8 cellular contexts compared by ENCODE assay signal in the genomic region with DNA sequence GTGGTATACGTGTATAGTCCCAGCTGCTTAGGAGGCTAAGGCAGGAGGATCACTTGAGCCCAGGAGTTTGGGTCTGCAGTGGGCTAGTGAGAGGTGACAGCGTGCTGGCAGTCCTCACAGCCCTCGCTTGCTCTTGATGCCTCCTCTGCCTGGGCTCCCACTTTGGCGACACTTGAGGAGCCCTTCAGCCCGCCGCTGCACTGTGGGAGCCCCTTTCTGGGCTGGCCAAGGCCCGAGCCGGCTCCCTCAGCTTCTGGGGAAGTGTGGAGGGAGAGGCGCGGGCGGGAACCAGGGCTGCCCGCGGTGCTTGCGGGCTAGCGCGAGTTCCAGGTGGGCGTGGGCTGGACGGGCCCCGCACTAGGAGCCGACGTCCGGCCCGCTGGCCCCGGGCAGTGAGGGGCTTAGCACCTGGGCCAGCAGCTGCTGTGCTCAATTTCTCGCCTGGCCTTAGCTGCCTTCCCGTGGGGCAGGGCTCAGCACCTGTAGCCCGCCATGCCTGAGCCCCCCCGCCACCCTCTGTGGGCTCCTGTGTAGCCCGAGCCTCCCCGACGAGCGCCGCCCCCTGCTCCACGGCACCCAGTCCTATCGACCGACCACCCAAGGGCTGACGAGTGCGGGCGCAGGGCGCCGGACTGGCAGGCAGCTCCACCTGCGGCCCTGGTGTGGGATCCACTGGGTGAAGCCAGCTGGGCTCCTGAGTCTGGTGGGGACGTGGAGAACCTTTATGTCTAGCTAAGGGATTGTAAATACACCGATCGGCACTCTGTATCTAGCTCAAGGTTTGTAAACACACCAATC. TPM values are rescaled to one million over a fixed set of nuclear protein-coding genes. Genes with fewer than 3 reads are reported as not detected.
A peak's percentile ranks its signal among the peaks of the same experiment; 100 is the strongest.
DNase-seq lines count a peak whose midpoint lies in the region; ATAC-seq and TF ChIP-seq lines count a peak whose summit lies in the region.
"Not testable (repeated sequence)": the region's sequence is repeated elsewhere in the genome, so short reads cannot be mapped to it uniquely, and the experiment has no call there.

No MANE protein-coding gene starts in this region.

- H3K36me3 Mint-ChIP-seq in Caco-2 (ENCODE audit: insufficient read depth, unreplicated experiment) (peaks cover 93% of the 10 kb centered on the region), type B pancreatic cell (peaks cover 17% of the 10 kb centered on the region)
- H3K36me3 Mint-ChIP-seq in activated CD4-positive, alpha-beta T cell treated with anti-CD3 and anti-CD28 coated beads, Interleukin-2, amount 10 ng/mL, durations not matched to agents 24 days and 14 days (ENCODE audit: low read depth); activated T-helper 2 cell treated with anti-CD3 and anti-CD28 coated beads, Interferon-gamma antibody, Interleukin-2, Interleukin-4, amounts not matched to agents 10 μg/mL and 5 μg/mL and 100 μg/mL, durations not matched to agents 14 hours and 24 hours and 36 hours (ENCODE audit: low read depth); activated naive CD8-positive, alpha-beta T cell treated with anti-CD3 and anti-CD28 coated beads, Interleukin-2, amount 50 U/mL, for 24 hours (ENCODE audit: low read depth); naive thymus-derived CD4-positive, alpha-beta T cell: not testable (repeated sequence)

- POLR2A ChIA-PET in Caco-2 (lab: Charles Lee) = interaction anchor here (1.9 kb wide), 1 partner anchor 12 kb away, joined by 6 read pairs; no protein-coding TSS in a partner anchor
- POLR2A ChIA-PET in naive thymus-derived CD4-positive, alpha-beta T cell (lab: Charles Lee) = not testable (repeated sequence)

- H3K9me2 ChIP-seq in Loucy (replicated peaks; ENCODE audit: low read depth, low read length) = not testable (repeated sequence)

- H3K27ac Mint-ChIP-seq in Caco-2 (ENCODE audit: unreplicated experiment) (peak overlapping the region; percentile 71), type B pancreatic cell (peak overlapping the region; percentile 62)
- H3K27ac Mint-ChIP-seq in activated CD4-positive, alpha-beta T cell treated with anti-CD3 and anti-CD28 coated beads, Interleukin-2, amount 10 ng/mL, durations not matched to agents 24 days and 14 days = peak overlapping the region; percentile 88
- H3K27ac Mint-ChIP-seq in activated T-helper 2 cell treated with anti-CD3 and anti-CD28 coated beads, Interferon-gamma antibody, Interleukin-2, Interleukin-4, amounts not matched to agents 10 μg/mL and 5 μg/mL and 100 μg/mL, durations not matched to agents 14 hours and 24 hours and 36 hours = peak overlapping the region; percentile 39
- peak overlapping the region; percentile 52 for H3K27ac Mint-ChIP-seq in activated naive CD8-positive, alpha-beta T cell treated with anti-CD3 and anti-CD28 coated beads, Interleukin-2, amount 50 U/mL, for 24 hours
- peak overlapping the region in 6 of 9 donors; percentile 62 to 92 (median 86) for H3K27ac Mint-ChIP-seq in naive thymus-derived CD4-positive, alpha-beta T cell

- H3K79me2 ChIP-seq in Loucy (ENCODE audit: insufficient read depth, low read length) = not testable (repeated sequence)

- H3K27me3 Mint-ChIP-seq in Caco-2 (ENCODE audit: insufficient read depth, unreplicated experiment); activated CD4-positive, alpha-beta T cell treated with anti-CD3 and anti-CD28 coated beads, Interleukin-2, amount 10 ng/mL, durations not matched to agents 24 days and 14 days; activated T-helper 2 cell treated with anti-CD3 and anti-CD28 coated beads, Interferon-gamma antibody, Interleukin-2, Interleukin-4, amounts not matched to agents 10 μg/mL and 5 μg/mL and 100 μg/mL, durations not matched to agents 14 hours and 24 hours and 36 hours (ENCODE audit: low read depth); activated naive CD8-positive, alpha-beta T cell treated with anti-CD3 and anti-CD28 coated beads, Interleukin-2, amount 50 U/mL, for 24 hours; naive thymus-derived CD4-positive, alpha-beta T cell; type B pancreatic cell: not testable (repeated sequence)

- H3K4me1 Mint-ChIP-seq in Caco-2 (ENCODE audit: low read depth, unreplicated experiment) (peaks cover 34% of the 10 kb centered on the region), type B pancreatic cell (ENCODE audit: unreplicated experiment) (peaks cover 18% of the 10 kb centered on the region)
- H3K4me1 Mint-ChIP-seq in activated CD4-positive, alpha-beta T cell treated with anti-CD3 and anti-CD28 coated beads, Interleukin-2, amount 10 ng/mL, durations not matched to agents 24 days and 14 days; activated T-helper 2 cell treated with anti-CD3 and anti-CD28 coated beads, Interferon-gamma antibody, Interleukin-2, Interleukin-4, amounts not matched to agents 10 μg/mL and 5 μg/mL and 100 μg/mL, durations not matched to agents 14 hours and 24 hours and 36 hours (ENCODE audit: low read depth); activated naive CD8-positive, alpha-beta T cell treated with anti-CD3 and anti-CD28 coated beads, Interleukin-2, amount 50 U/mL, for 24 hours: not testable (repeated sequence)
- H3K4me1 Mint-ChIP-seq in naive thymus-derived CD4-positive, alpha-beta T cell = peaks cover 7 to 15% (median 9%) of the 10 kb centered on the region in 7 donors

- not testable (repeated sequence) for H3F3A ChIP-seq in Loucy (ENCODE audit: low read depth)

- peak overlapping the region; percentile 74 for H3K4me2 ChIP-seq in BLaER1
- peak overlapping the region; percentile 72 for H3K4me2 ChIP-seq in Loucy (ENCODE audit: low read depth, low read length, poor library complexity, severe bottlenecking)

- ATAC-seq in activated naive CD8-positive, alpha-beta T cell treated with anti-CD3 and anti-CD28 coated beads, Interleukin-2, amount 50 U/mL, for 24 hours; naive thymus-derived CD4-positive, alpha-beta T cell: not testable (repeated sequence)

- not testable (repeated sequence) for H3K9me3 ChIP-seq in BLaER1; Caco-2; Loucy (ENCODE audit: insufficient read depth, low read depth, low read length); naive thymus-derived CD4-positive, alpha-beta T cell (ENCODE audit: control insufficient read depth in 2 of 3, low read length in 3 of 3)

- not testable (repeated sequence) for H3K27ac ChIP-seq in BLaER1; naive thymus-derived CD4-positive, alpha-beta T cell (ENCODE audit: low read depth, low read length)

- peaks cover 44% of the 10 kb centered on the region for H4K20me1 ChIP-seq in BLaER1
- H4K20me1 ChIP-seq in Loucy (ENCODE audit: insufficient read depth, low read length, poor library complexity, severe bottlenecking) = not testable (repeated sequence)

- H3K4me1 ChIP-seq in BLaER1 (peaks cover 30% of the 10 kb centered on the region), Caco-2 (peaks cover 38% of the 10 kb centered on the region)
- H3K4me1 ChIP-seq in Loucy (ENCODE audit: insufficient read depth, low read length, poor library complexity, severe bottlenecking); naive thymus-derived CD4-positive, alpha-beta T cell (ENCODE audit: control insufficient read depth in 2 of 2, insufficient read depth in 2 of 2, low read length in 2 of 2): not testable (repeated sequence)

- not testable (repeated sequence) for DNase-seq in Caco-2; activated CD4-positive, alpha-beta T cell treated with anti-CD3 and anti-CD28 coated beads, Interleukin-2, amount 10 ng/mL, durations not matched to agents 24 days and 14 days; activated T-helper 2 cell treated with anti-CD3 and anti-CD28 coated beads, Interferon-gamma antibody, Interleukin-2, Interleukin-4, amounts not matched to agents 10 μg/mL and 5 μg/mL and 100 μg/mL, durations not matched to agents 14 hours and 24 hours and 36 hours (ENCODE audit: low spot score); activated naive CD8-positive, alpha-beta T cell treated with anti-CD3 and anti-CD28 coated beads, Interleukin-2, amount 50 U/mL, for 24 hours; naive thymus-derived CD4-positive, alpha-beta T cell; type B pancreatic cell (ENCODE audit: extremely low spot score, unreplicated experiment)

- H3K36me3 ChIP-seq in BLaER1; Caco-2 (ENCODE audit: control insufficient read depth, insufficient read depth, low read length); Loucy (ENCODE audit: insufficient read depth, low read length); naive thymus-derived CD4-positive, alpha-beta T cell (ENCODE audit: control insufficient read depth in 2 of 3, insufficient read depth in 3 of 3, low read length in 3 of 3): not testable (repeated sequence)

- H3K9me3 Mint-ChIP-seq in Caco-2 (ENCODE audit: unreplicated experiment); activated CD4-positive, alpha-beta T cell treated with anti-CD3 and anti-CD28 coated beads, Interleukin-2, amount 10 ng/mL, durations not matched to agents 24 days and 14 days; activated T-helper 2 cell treated with anti-CD3 and anti-CD28 coated beads, Interferon-gamma antibody, Interleukin-2, Interleukin-4, amounts not matched to agents 10 μg/mL and 5 μg/mL and 100 μg/mL, durations not matched to agents 14 hours and 24 hours and 36 hours; activated naive CD8-positive, alpha-beta T cell treated with anti-CD3 and anti-CD28 coated beads, Interleukin-2, amount 50 U/mL, for 24 hours; naive thymus-derived CD4-positive, alpha-beta T cell; type B pancreatic cell: not testable (repeated sequence)

- BruUV-seq in Caco-2 (replicated peaks; lab: Mats Ljungman, UMichigan) = not testable (repeated sequence)

- TF ChIP-seq CTCF in Caco-2 (IDR thresholded peaks at IDR 0.05; ENCODE audit: insufficient read depth in 1 of 2, low read depth in 1 of 2, low read length in 1 of 2, severe bottlenecking in 1 of 2, unreplicated experiment in 1 of 2); Loucy (conservative IDR thresholded peaks at IDR 0.05; ENCODE audit: low read length); type B pancreatic cell (conservative IDR thresholded peaks at IDR 0.05): not testable (repeated sequence)

- H3K27me3 ChIP-seq in BLaER1 = peaks cover 16% of the 10 kb centered on the region; the same call in 1 of the 2 replicates
- not testable (repeated sequence) for H3K27me3 ChIP-seq in Caco-2 (replicated peaks; ENCODE audit: control insufficient read depth, insufficient read depth, low read length); Loucy (ENCODE audit: insufficient read depth, low read length, poor library complexity, severe bottlenecking); naive thymus-derived CD4-positive, alpha-beta T cell (ENCODE audit: control insufficient read depth in 2 of 2, insufficient read depth in 2 of 2, low read length in 2 of 2)

- not testable (repeated sequence) for H2AFZ ChIP-seq in Loucy (ENCODE audit: low read length)

- intact Hi-C loops in Caco-2 (cut with micrococcal nuclease; ENCODE audit: unreplicated experiment); activated CD4-positive, alpha-beta T cell treated with anti-CD3 and anti-CD28 coated beads, Interleukin-2, amount 10 ng/mL, durations not matched to agents 24 days and 14 days (cut with micrococcal nuclease); activated T-helper 2 cell treated with anti-CD3 and anti-CD28 coated beads, Interferon-gamma antibody, Interleukin-2, Interleukin-4, amounts not matched to agents 10 μg/mL and 5 μg/mL and 100 μg/mL, durations not matched to agents 14 hours and 24 hours and 36 hours (cut with micrococcal nuclease); naive thymus-derived CD4-positive, alpha-beta T cell (cut with micrococcal nuclease): not testable (repeated sequence)

- H3K9ac ChIP-seq in BLaER1; Loucy (ENCODE audit: low read depth, low read length, poor library complexity, severe bottlenecking): not testable (repeated sequence)

- CTCF ChIA-PET in Caco-2 (lab: Charles Lee); naive thymus-derived CD4-positive, alpha-beta T cell (lab: Charles Lee): not testable (repeated sequence)

- H3K4me3 ChIP-seq in BLaER1; Caco-2 (ENCODE audit: low read depth, low read length); Loucy (ENCODE audit: low read length, poor library complexity, severe bottlenecking); naive thymus-derived CD4-positive, alpha-beta T cell (ENCODE audit: low read length): not testable (repeated sequence)

- not testable (repeated sequence) for H3K4me3 Mint-ChIP-seq in Caco-2 (ENCODE audit: unreplicated experiment); activated CD4-positive, alpha-beta T cell treated with anti-CD3 and anti-CD28 coated beads, Interleukin-2, amount 10 ng/mL, durations not matched to agents 24 days and 14 days; activated T-helper 2 cell treated with anti-CD3 and anti-CD28 coated beads, Interferon-gamma antibody, Interleukin-2, Interleukin-4, amounts not matched to agents 10 μg/mL and 5 μg/mL and 100 μg/mL, durations not matched to agents 14 hours and 24 hours and 36 hours (ENCODE audit: low read depth); activated naive CD8-positive, alpha-beta T cell treated with anti-CD3 and anti-CD28 coated beads, Interleukin-2, amount 50 U/mL, for 24 hours; type B pancreatic cell
- H3K4me3 Mint-ChIP-seq in naive thymus-derived CD4-positive, alpha-beta T cell = peak overlapping the region in 3 of 10 donors; percentile 84 to 92 (median 87)

RNA-seq across cellular contexts. Expression of a gene that starts 28.1 kb away (rescaled TPM):
- total RNA-seq in Caco-2 (2022) (69.5 and 78.5 TPM in 2 replicates), type B pancreatic cell (ENCODE audit: low replicate concordance) (31.6 and 81.6 TPM in 2 replicates)
- total RNA-seq in activated CD4-positive, alpha-beta T cell treated with anti-CD3 and anti-CD28 coated beads, Interleukin-2, amount 10 ng/mL, durations not matched to agents 24 days and 14 days = 2.8 and 6.2 TPM in 2 replicates
- 3.5 and 5.0 TPM in 2 replicates for total RNA-seq in activated T-helper 2 cell treated with anti-CD3 and anti-CD28 coated beads, Interferon-gamma antibody, Interleukin-2, Interleukin-4, amounts not matched to agents 10 μg/mL and 5 μg/mL and 100 μg/mL, durations not matched to agents 14 hours and 24 hours and 36 hours
- under 1 TPM in 3 of 5 experiments, not detected in 2; 0.16 to 0.58 (median 0.34) TPM for total RNA-seq in naive thymus-derived CD4-positive, alpha-beta T cell
- polyA plus RNA-seq in naive thymus-derived CD4-positive, alpha-beta T cell = 1 to 10 TPM in 1 of 2 donors, under 1 TPM in 1; 0.21 to 2.6 TPM

RNA-seq across cellular contexts. Expression of a gene that starts 44.4 kb away (rescaled TPM):
- total RNA-seq in Caco-2 (2022) = 16.1 and 17.1 TPM in 2 replicates
- 11.7 and 12.9 TPM in 2 replicates for total RNA-seq in activated CD4-positive, alpha-beta T cell treated with anti-CD3 and anti-CD28 coated beads, Interleukin-2, amount 10 ng/mL, durations not matched to agents 24 days and 14 days
- total RNA-seq in activated T-helper 2 cell treated with anti-CD3 and anti-CD28 coated beads, Interferon-gamma antibody, Interleukin-2, Interleukin-4, amounts not matched to agents 10 μg/mL and 5 μg/mL and 100 μg/mL, durations not matched to agents 14 hours and 24 hours and 36 hours = 11.9 and 13.1 TPM in 2 replicates
- 10 to 100 TPM; 11.2 to 20.0 (median 14.4) TPM for total RNA-seq in naive thymus-derived CD4-positive, alpha-beta T cell
- polyA plus RNA-seq in naive thymus-derived CD4-positive, alpha-beta T cell = 10 to 100 TPM in 1 of 2 donors, 1 to 10 TPM in 1; 4.6 to 10.6 TPM
- total RNA-seq in type B pancreatic cell (ENCODE audit: low replicate concordance) = 12.2 and 12.6 TPM in 2 replicates
